1 cellular context compared by ENCODE assay signal in genomic region chr3:156583469-156583868, GRCh38.
TF ChIP-seq lines count a peak whose summit lies in the region.

No MANE protein-coding gene starts in this region.

TF ChIP-seq in SK-N-SH, 30 proteins besides CTCF, POLR2A, EP300 and RAD21 (continued from another document):
- TF ChIP-seq USF1 (IDR thresholded peaks at IDR 0.05; ENCODE audit: borderline replicate concordance, low read depth) (no peak), ZBTB33 (IDR thresholded peaks at IDR 0.05; ENCODE audit: borderline replicate concordance, low read depth) (no peak), JUND (IDR thresholded peaks at IDR 0.05) (no peak)
TF ChIP-seq in SK-N-SH: peak in this region for 0.
